1 cellular context compared by ENCODE assay signal in genomic region chr6:136249811-136250685, GRCh38.
TF ChIP-seq lines count a peak whose summit lies in the region.

Gene MTFR2 (minus strand): TSS chr6:136250311. CDS start chr6:136249099, 1,212 bp downstream.

TF ChIP-seq in HepG2, 621 proteins besides CTCF, POLR2A, EP300 and RAD21 (continued from another document and continues in another):
- peak; percentile 79; the same call in 1 of the 2 replicates for TF ChIP-seq ZBTB25 (CRISPR knock-in tag; IDR thresholded peaks at IDR 0.05)
- TF ChIP-seq ZNF251 (CRISPR knock-in tag; IDR thresholded peaks at IDR 0.05) = no peak
- TF ChIP-seq KLF15 (CRISPR knock-in tag; IDR thresholded peaks at IDR 0.05; ENCODE audit: borderline replicate concordance) = no peak
- no peak for TF ChIP-seq NPAS2 (CRISPR knock-in tag; IDR thresholded peaks at IDR 0.05; ENCODE audit: borderline replicate concordance)
- no peak for TF ChIP-seq DNMT3B (CRISPR knock-in tag; conservative IDR thresholded peaks at IDR 0.05)
- TF ChIP-seq KAT7 (CRISPR knock-in tag; IDR thresholded peaks at IDR 0.05; ENCODE audit: borderline replicate concordance) = no peak; the same call in 1 of the 2 replicates
- peak; percentile 75; the same call in 1 of the 2 replicates for TF ChIP-seq HOXA3 (CRISPR knock-in tag; IDR thresholded peaks at IDR 0.05)
- TF ChIP-seq TRIM22 (IDR thresholded peaks at IDR 0.05) = no peak
- peak; percentile 100 for TF ChIP-seq ELF1 (CRISPR knock-in tag; IDR thresholded peaks at IDR 0.05)
- no peak for TF ChIP-seq ZNF790 (CRISPR knock-in tag; IDR thresholded peaks at IDR 0.05; ENCODE audit: borderline replicate concordance)
- TF ChIP-seq ZNF646 (CRISPR knock-in tag; IDR thresholded peaks at IDR 0.05) = no peak
- TF ChIP-seq HMGA1 (CRISPR knock-in tag; conservative IDR thresholded peaks at IDR 0.05) = no peak
- TF ChIP-seq ARNT (IDR thresholded peaks at IDR 0.05) = no peak
- no peak for TF ChIP-seq ZMAT5 (CRISPR knock-in tag; IDR thresholded peaks at IDR 0.05; ENCODE audit: borderline replicate concordance, low read depth)
- TF ChIP-seq HIC2 (CRISPR knock-in tag; IDR thresholded peaks at IDR 0.05; ENCODE audit: low read depth) = no peak
- TF ChIP-seq ZNF674 (CRISPR knock-in tag; IDR thresholded peaks at IDR 0.05; ENCODE audit: low read depth) = no peak
- TF ChIP-seq ZNF713 (CRISPR knock-in tag; IDR thresholded peaks at IDR 0.05) = no peak
- TF ChIP-seq GATAD2A (CRISPR knock-in tag; IDR thresholded peaks at IDR 0.05) = peak; percentile 70
- TF ChIP-seq SAP130 (CRISPR knock-in tag; IDR thresholded peaks at IDR 0.05; ENCODE audit: low read depth) = peak; percentile 100
- TF ChIP-seq ZNF660 (CRISPR knock-in tag; IDR thresholded peaks at IDR 0.05; ENCODE audit: borderline replicate concordance, low read depth) = no peak
- TF ChIP-seq ZNF180 (CRISPR knock-in tag; IDR thresholded peaks at IDR 0.05; ENCODE audit: borderline replicate concordance, low read depth) = no peak
- TF ChIP-seq MBNL3 (CRISPR knock-in tag; conservative IDR thresholded peaks at IDR 0.05) = no peak
- no peak for TF ChIP-seq U2AF2 (IDR thresholded peaks at IDR 0.05; ENCODE audit: low read depth, low read length)
- no peak for TF ChIP-seq ZNF329 (CRISPR knock-in tag; IDR thresholded peaks at IDR 0.05; ENCODE audit: low read depth)
- TF ChIP-seq NCOA5 (CRISPR knock-in tag; IDR thresholded peaks at IDR 0.05) = no peak
- TF ChIP-seq ZNF234 (CRISPR knock-in tag; conservative IDR thresholded peaks at IDR 0.05) = no peak
- no peak for TF ChIP-seq PTBP1 (IDR thresholded peaks at IDR 0.05; ENCODE audit: low read depth, low read length, poor library complexity, severe bottlenecking)
- TF ChIP-seq JDP2 (CRISPR knock-in tag; IDR thresholded peaks at IDR 0.05; ENCODE audit: borderline replicate concordance) = no peak
- TF ChIP-seq ELF3 (CRISPR knock-in tag; IDR thresholded peaks at IDR 0.05) = peak; percentile 100
- no peak for TF ChIP-seq ZNF282 (IDR thresholded peaks at IDR 0.05; ENCODE audit: partially characterized antibody)
- TF ChIP-seq ZNF557 (CRISPR knock-in tag; IDR thresholded peaks at IDR 0.05) = 0 out of 2 replicates have a peak, but pooled peaks have one; percentile 10
- TF ChIP-seq ZNF576 (CRISPR knock-in tag; IDR thresholded peaks at IDR 0.05) = no peak
- TF ChIP-seq TFE3 (CRISPR knock-in tag; IDR thresholded peaks at IDR 0.05) = peak; percentile 82
- TF ChIP-seq ZNF460 (CRISPR knock-in tag; IDR thresholded peaks at IDR 0.05; ENCODE audit: borderline replicate concordance) = no peak
- peak; percentile 77; the same call in 1 of the 2 replicates for TF ChIP-seq FUBP1 (CRISPR knock-in tag; IDR thresholded peaks at IDR 0.05; ENCODE audit: borderline replicate concordance)
- peak; percentile 89 for TF ChIP-seq HNF4A (CRISPR knock-in tag; IDR thresholded peaks at IDR 0.05)
- TF ChIP-seq RBM39 (IDR thresholded peaks at IDR 0.05; ENCODE audit: low read depth, low read length, poor library complexity, severe bottlenecking) = no peak
- TF ChIP-seq GMEB1 (CRISPR knock-in tag; IDR thresholded peaks at IDR 0.05; ENCODE audit: borderline replicate concordance) = peak; percentile 85
- no peak for TF ChIP-seq ONECUT2 (CRISPR knock-in tag; IDR thresholded peaks at IDR 0.05)
- TF ChIP-seq ZBTB43 (CRISPR knock-in tag; conservative IDR thresholded peaks at IDR 0.05) = 0 out of 2 replicates have a peak, but pooled peaks have one; percentile 13
- no peak for TF ChIP-seq KAT2B (IDR thresholded peaks at IDR 0.05; ENCODE audit: borderline replicate concordance, low read depth, low read length)
- no peak for TF ChIP-seq ZNF616 (CRISPR knock-in tag; IDR thresholded peaks at IDR 0.05; ENCODE audit: low read depth)
- no peak for TF ChIP-seq ZSCAN25 (CRISPR knock-in tag; IDR thresholded peaks at IDR 0.05)
- 0 out of 2 replicates have a peak, but pooled peaks have one; percentile 35 for TF ChIP-seq BRCA1 (CRISPR knock-in tag; IDR thresholded peaks at IDR 0.05)
- peak; percentile 74 for TF ChIP-seq AGO2 (optimal IDR thresholded peaks at IDR 0.05; ENCODE audit: low read depth, low read length)
- TF ChIP-seq MTF1 (CRISPR knock-in tag; IDR thresholded peaks at IDR 0.05) = no peak
- no peak; the same call in 1 of the 2 replicates for TF ChIP-seq ZNF589 (CRISPR knock-in tag; conservative IDR thresholded peaks at IDR 0.05)
- peak; percentile 30; the same call in 1 of the 2 replicates for TF ChIP-seq ZNF253 (CRISPR knock-in tag; IDR thresholded peaks at IDR 0.05; ENCODE audit: borderline replicate concordance)
- no peak for TF ChIP-seq ZNF30 (CRISPR knock-in tag; IDR thresholded peaks at IDR 0.05)
- no peak for TF ChIP-seq CENPX (CRISPR knock-in tag; IDR thresholded peaks at IDR 0.05)
- no peak for TF ChIP-seq ZNF549 (CRISPR knock-in tag; IDR thresholded peaks at IDR 0.05)
- no peak for TF ChIP-seq ZNF530 (CRISPR knock-in tag; IDR thresholded peaks at IDR 0.05; ENCODE audit: low read depth)
